ENCODE assay signal across 8 cellular contexts in genomic region chr9:73107489-73108069, GRCh38. TPM values are rescaled to one million over a fixed set of nuclear protein-coding genes. Genes with fewer than 3 reads are reported as not detected.
A peak's percentile ranks its signal among the peaks of the same experiment; 100 is the strongest.
DNase-seq lines count a peak whose midpoint lies in the region; ATAC-seq, FAIRE-seq and TF ChIP-seq lines count a peak whose summit lies in the region.
"Not testable (repeated sequence)": the region's sequence is repeated elsewhere in the genome, so short reads cannot be mapped to it uniquely, and the experiment has no call there.

No MANE protein-coding gene starts in this region.

- not testable (repeated sequence) for H3K27ac Mint-ChIP-seq in Calu3 (ENCODE audit: unreplicated experiment)

- H2AK5ac ChIP-seq in mesendoderm (ENCODE audit: low read length), result not testable (repeated sequence)

- not testable (repeated sequence) for H3K4me1 Mint-ChIP-seq in Calu3 (ENCODE audit: low read depth, unreplicated experiment)

- H3K4me2 ChIP-seq in OCI-LY7 (ENCODE audit: low read length); endothelial cell of umbilical vein (ENCODE audit: insufficient read depth, low read length); mesendoderm (ENCODE audit: low read length): not testable (repeated sequence)

- not testable (repeated sequence) for H3K9me3 Mint-ChIP-seq in Calu3 (ENCODE audit: low read depth, unreplicated experiment)

- ATAC-seq in GM21390 (IDR thresholded peaks at IDR 0.05; ENCODE audit: unreplicated experiment), result peak; percentile 93

- TF ChIP-seq POLR2A in endothelial cell of umbilical vein (IDR thresholded peaks at IDR 0.05; ENCODE audit: low read depth, low read length), result not testable (repeated sequence)

- H3K27ac ChIP-seq in OCI-LY7 (ENCODE audit: low read depth, low read length, poor library complexity, severe bottlenecking); endothelial cell of umbilical vein (ENCODE audit: insufficient read depth, low read depth, low read length); mesendoderm (ENCODE audit: low read depth, low read length): not testable (repeated sequence)

- peak; percentile 43 for TF ChIP-seq CTCF in Calu3 (IDR thresholded peaks at IDR 0.05; ENCODE audit: unreplicated experiment)
- TF ChIP-seq CTCF in OCI-LY7 (conservative IDR thresholded peaks at IDR 0.05; ENCODE audit: low read length), result peak; percentile 74
- peak; percentile 59 to 75 for TF ChIP-seq CTCF in endothelial cell of umbilical vein (IDR thresholded peaks at IDR 0.05; ENCODE audit: extremely low read depth in 1 of 2, insufficient read depth in 1 of 2, low read depth in 1 of 2, low read length in 2 of 2)

- not testable (repeated sequence) for H4K8ac ChIP-seq in mesendoderm (ENCODE audit: low read depth, low read length)

- peak; percentile 83 for FAIRE-seq in endothelial cell of umbilical vein (lab: Jason Lieb, UNC)

- not testable (repeated sequence) for H3K79me2 ChIP-seq in OCI-LY7 (ENCODE audit: insufficient read depth, low read depth, low read length); endothelial cell of umbilical vein (ENCODE audit: control insufficient read depth, insufficient read depth, low read length); mesendoderm (ENCODE audit: control insufficient read depth, insufficient read depth, low read length)

- not testable (repeated sequence) for H3K9me2 ChIP-seq in OCI-LY7 (ENCODE audit: insufficient read depth, low read length)

- not testable (repeated sequence) for H3K9ac ChIP-seq in endothelial cell of umbilical vein (replicated peaks; ENCODE audit: extremely low read depth, insufficient read depth, low read length); mesendoderm (ENCODE audit: low read length)

- H3K4me3 Mint-ChIP-seq in Calu3 (ENCODE audit: low read depth, unreplicated experiment), result not testable (repeated sequence)

- not testable (repeated sequence) for H2BK120ac ChIP-seq in mesendoderm (ENCODE audit: low read depth, low read length)

- intact Hi-C loops in Calu3 (cut with micrococcal nuclease; ENCODE audit: unreplicated experiment), result loop anchor here (1.0 to 2.0 kb wide), 3 partner anchors 46 to 77 kb away; no protein-coding TSS in a partner anchor
- intact Hi-C loops in OCI-LY7 (cut with micrococcal nuclease; ENCODE audit: unreplicated experiment), result loop anchor here (1.0 kb wide), 1 partner anchor 77 kb away; no protein-coding TSS in a partner anchor
- intact Hi-C loops in endothelial cell of umbilical vein (cut with micrococcal nuclease), result loop anchor here (1.0 kb wide), 3 partner anchors 44 to 77 kb away; partner anchors contain the start of gene ANXA1

- not testable (repeated sequence) for H3K27me3 Mint-ChIP-seq in Calu3 (ENCODE audit: unreplicated experiment)

- H3K56ac ChIP-seq in mesendoderm (ENCODE audit: low read length), result not testable (repeated sequence)

- H3K9me1 ChIP-seq in endothelial cell of umbilical vein (replicated peaks; ENCODE audit: control insufficient read depth, extremely low read depth, insufficient read depth, low read length), result not testable (repeated sequence)

- H2BK15ac ChIP-seq in mesendoderm (replicated peaks; ENCODE audit: low read depth), result not testable (repeated sequence)

- H4K20me1 ChIP-seq in OCI-LY7 (ENCODE audit: insufficient read depth, low read length); endothelial cell of umbilical vein (replicated peaks; ENCODE audit: control insufficient read depth, extremely low read depth, insufficient read depth, low read length): not testable (repeated sequence)

- DNase-seq in Calu3 (peak; percentile 51), HK-2 (ENCODE audit: unreplicated experiment) (peak; percentile 4), OCI-LY7 (ENCODE audit: low spot score) (peak; percentile 31), endothelial cell of umbilical vein (ENCODE audit: low read depth, low spot score) (peak; percentile 62), mesendoderm (peak; percentile 71)
- peak; percentile 63 for DNase-seq in activated CD8-positive, alpha-beta memory T cell treated with anti-CD3 and anti-CD28 coated beads, Interleukin-2, amount 50 U/mL, for 4 hours
- peak; percentile 13 to 46 for DNase-seq in stimulated activated CD8-positive, alpha-beta memory T cell treated with anti-CD3 and anti-CD28 coated beads, Interleukin-2, amount 100 ng/mL, for 1 hour (ENCODE audit: low read depth in 2 of 2)

- CTCF ChIA-PET in Calu3 (lab: Charles Lee) (interaction anchor here (0.6 to 1.3 kb wide), 10 partner anchors 30 to 92 kb away, joined by 3 to 6 read pairs (median 4); no protein-coding TSS in a partner anchor), endothelial cell of umbilical vein (lab: Charles Lee) (interaction anchor here (0.6 to 4.7 kb wide), 37 partner anchors 9 to 286 kb away, joined by 3 to 114 read pairs (median 8); partner anchors contain the start of gene ANXA1)
- CTCF ChIA-PET in OCI-LY7 (lab: Charles Lee; ENCODE audit: unreplicated experiment), result not testable (repeated sequence)

- H3K4me1 ChIP-seq in OCI-LY7 (ENCODE audit: insufficient read depth, low read length, poor library complexity, severe bottlenecking); endothelial cell of umbilical vein (ENCODE audit: control insufficient read depth, extremely low read depth, insufficient read depth, low read length); mesendoderm (ENCODE audit: control insufficient read depth, low read depth, low read length): not testable (repeated sequence)

- not testable (repeated sequence) for H4K5ac ChIP-seq in mesendoderm (ENCODE audit: low read length)

- not testable (repeated sequence) for BruUV-seq in Calu3 (replicated peaks; lab: Mats Ljungman, UMichigan); OCI-LY7 (replicated peaks; lab: Mats Ljungman, UMichigan); endothelial cell of umbilical vein (replicated peaks; lab: Mats Ljungman, UMichigan)

- not testable (repeated sequence) for H3K23ac ChIP-seq in mesendoderm (ENCODE audit: low read length)

- POLR2A ChIA-PET in OCI-LY7 (lab: Charles Lee), result not testable (repeated sequence)
- POLR2A ChIA-PET in endothelial cell of umbilical vein (lab: Charles Lee), result interaction anchor here (0.7 kb wide), 1 partner anchor 45 kb away, joined by 4 read pairs; no protein-coding TSS in a partner anchor

- not testable (repeated sequence) for H2BK5ac ChIP-seq in mesendoderm (ENCODE audit: low read length)

- H3K27me3 ChIP-seq in endothelial cell of umbilical vein (ENCODE audit: control insufficient read depth in 2 of 2, insufficient read depth in 2 of 2, low read length in 2 of 2); mesendoderm (ENCODE audit: insufficient read depth, low read length, poor library complexity): not testable (repeated sequence)

- H3K79me1 ChIP-seq in mesendoderm (ENCODE audit: low read length), result not testable (repeated sequence)

- not testable (repeated sequence) for H3K36me3 Mint-ChIP-seq in Calu3 (ENCODE audit: insufficient read depth, unreplicated experiment)

- WGBS in mesendoderm (ENCODE audit: extremely low coverage, insufficient coverage, low lambda C conversion rate), result no CpG with 5 or more reads among the region's 5 CpGs

- H3K18ac ChIP-seq in mesendoderm (ENCODE audit: low read length), result not testable (repeated sequence)

- H3K4ac ChIP-seq in mesendoderm (ENCODE audit: low read depth, low read length), result not testable (repeated sequence)

- H3K9me3 ChIP-seq in OCI-LY7 (ENCODE audit: low read length); endothelial cell of umbilical vein (replicated peaks; ENCODE audit: control insufficient read depth, insufficient read depth, low read length): not testable (repeated sequence)

- not testable (repeated sequence) for H3K4me3 ChIP-seq in OCI-LY7 (ENCODE audit: low read depth, low read length, poor library complexity, severe bottlenecking); endothelial cell of umbilical vein (replicated peaks in 1 of 3; ENCODE audit: insufficient read depth in 1 of 3, low read depth in 1 of 3, low read length in 3 of 3); mesendoderm (ENCODE audit: low read length)

- H2AFZ ChIP-seq in OCI-LY7 (ENCODE audit: low read length); endothelial cell of umbilical vein (ENCODE audit: low read depth, low read length): not testable (repeated sequence)

- H3K36me3 ChIP-seq in OCI-LY7 (ENCODE audit: insufficient read depth, low read length); endothelial cell of umbilical vein (ENCODE audit: control insufficient read depth in 2 of 2, extremely low read depth in 1 of 2, insufficient read depth in 2 of 2, low read length in 2 of 2); mesendoderm (ENCODE audit: control insufficient read depth, insufficient read depth, low read length): not testable (repeated sequence)

- dilution Hi-C loops in endothelial cell of umbilical vein (cut with MboI; ENCODE audit: extremely low pct_ligation_motif_present, low sequenced_read_pairs), result not testable (repeated sequence)

TF ChIP-seq in endothelial cell of umbilical vein, 7 proteins besides CTCF, POLR2A, EP300 and RAD21:
- peak; percentile 50 for TF ChIP-seq GATA2 (IDR thresholded peaks at IDR 0.05; ENCODE audit: insufficient read depth, insufficient read length, low read depth, low read length)

RNA-seq across cellular contexts. Expression of gene ANXA1, which starts 44.1 kb away (rescaled TPM):
- total RNA-seq in Calu3 (2022), result 458 and 526 TPM in 2 replicates
- total RNA-seq in OCI-LY7 (2014; rRNA removed; shearing (Covaris generic)), result not detected in 2 replicates
- total RNA-seq in OCI-LY7 (2022), result not detected in 2 replicates
- 525 and 578 TPM in 2 replicates for total RNA-seq in endothelial cell of umbilical vein
- 313 and 403 TPM in 2 replicates for polyA plus RNA-seq in endothelial cell of umbilical vein
- 739 and 850 TPM in 2 replicates for polyA plus RNA-seq in endothelial cell of umbilical vein (2011; cell fraction: cytosol; rRNA removed)
- 853 and 889 TPM in 2 replicates for polyA plus RNA-seq in endothelial cell of umbilical vein (2011; cell fraction: nucleus; rRNA removed)
- 651 and 824 TPM in 2 replicates for polyA plus RNA-seq in endothelial cell of umbilical vein (2012)
- polyA minus RNA-seq in endothelial cell of umbilical vein, result 346 and 389 TPM in 2 replicates
- 99.6 TPM for polyA minus RNA-seq in endothelial cell of umbilical vein (2011; cell fraction: cytosol; rRNA and poly(A)+ RNA removed)
- 497 and 541 TPM in 2 replicates for polyA minus RNA-seq in endothelial cell of umbilical vein (2011; cell fraction: nucleus; rRNA and poly(A)+ RNA removed)
- polyA plus RNA-seq in mesendoderm (2013, experiment 1 of 2), result 43.8 TPM
- polyA plus RNA-seq in mesendoderm (2013, experiment 2 of 2), result 48.2 TPM

Comparison
In these comparisons a context has a peak if more than half of its experiments do, and no peak if none do; other contexts are left out.
1. DNase-seq: peak in every context shown above with its lines; median percentile 71 in mesendoderm; 63 in activated CD8-positive, alpha-beta memory T cell treated with anti-CD3 and anti-CD28 coated beads, Interleukin-2, amount 50 U/mL, for 4 hours; 62 in endothelial cell of umbilical vein; 51 in Calu3; 31 in OCI-LY7; 30 in stimulated activated CD8-positive, alpha-beta memory T cell treated with anti-CD3 and anti-CD28 coated beads, Interleukin-2, amount 100 ng/mL, for 1 hour; 4 in HK-2.
2. RNA of gene ANXA1, which starts 44.1 kb away (total RNA-seq): 525 to 578 TPM in endothelial cell of umbilical vein and 458 to 526 TPM in Calu3; not detected in OCI-LY7; every median in the first group is over 100 times any median in the second.
3. Peak in every context shown above with its lines, with median percentiles within 50 percentile points of each other: CTCF ChIP-seq.